ENCODE assay signal across 8 cellular contexts in genomic region chr6:64330694-64331309, GRCh38.
DNase-seq lines count a peak whose midpoint lies in the region; ATAC-seq and TF ChIP-seq lines count a peak whose summit lies in the region.

No MANE protein-coding gene starts in this region.

- H3K27ac Mint-ChIP-seq in endothelial cell (ENCODE audit: unreplicated experiment), result no peak overlapping the region

- H3K36me3 ChIP-seq in mucosa of descending colon (ENCODE audit: low read depth), result no peaks in the 10 kb centered on the region

- ATAC-seq in Right ventricle myocardium inferior (no peak), mucosa of descending colon (peak; percentile 54), HG03097 (IDR thresholded peaks at IDR 0.05; ENCODE audit: low FRiP score, unreplicated experiment) (no peak), GM21515 (IDR thresholded peaks at IDR 0.05; ENCODE audit: unreplicated experiment) (no peak)

- no peaks in the 10 kb centered on the region for H3K27me3 ChIP-seq in HL-60 (ENCODE audit: insufficient read depth, poor library complexity, severe bottlenecking)

- H3K27ac ChIP-seq in HL-60 (replicated peaks), result no peak overlapping the region

- intact Hi-C loops in Right ventricle myocardium inferior (cut with DNase I) (loop anchor here (2.0 to 5.0 kb wide), 2 partner anchors 319 to 408 kb away; no protein-coding TSS in a partner anchor), cardiac septum (cut with DNase I) (loop anchor here (2.0 kb wide), 1 partner anchor 318 kb away; no protein-coding TSS in a partner anchor), mucosa of descending colon (cut with DNase I, micrococcal nuclease) (loop anchor here (5.0 to 10.0 kb wide), 2 partner anchors 316 to 319 kb away; no protein-coding TSS in a partner anchor)

- DNase-seq in Right ventricle myocardium inferior (ENCODE audit: missing footprints) (peak; percentile 67), cardiac septum (ENCODE audit: low spot score) (no peak), HL-60 (ENCODE audit: low read depth in 1 of 2, low spot score in 1 of 2) (peak; percentile 5 to 55), SHP77 (lab: John Stamatoyannopoulos, UW) (peak; percentile 21 to 22), endothelial cell (ENCODE audit: low spot score) (peak; percentile 74), mucosa of descending colon (peak; percentile 51 to 96 (median 87))

- H3K4me3 ChIP-seq in HL-60 (replicated peaks; ENCODE audit: insufficient read depth, low read length) (no peak overlapping the region), mucosa of descending colon (no peak overlapping the region)

- peaks cover 5% of the 10 kb centered on the region for H3K4me1 Mint-ChIP-seq in endothelial cell (ENCODE audit: unreplicated experiment)

- H3K9me3 ChIP-seq in mucosa of descending colon, result no peaks in the 10 kb centered on the region

- H3K36me3 Mint-ChIP-seq in endothelial cell (ENCODE audit: low read depth, unreplicated experiment), result peaks cover 10% of the 10 kb centered on the region

- no peaks in the 10 kb centered on the region for H3K27me3 Mint-ChIP-seq in endothelial cell (ENCODE audit: unreplicated experiment)

- no peak overlapping the region for H3K4me3 Mint-ChIP-seq in endothelial cell (ENCODE audit: unreplicated experiment)

- TF ChIP-seq CTCF in HL-60 (IDR thresholded peaks at IDR 0.05; ENCODE audit: insufficient read depth, low read length) (peak; percentile 41), endothelial cell (IDR thresholded peaks at IDR 0.05; ENCODE audit: unreplicated experiment) (peak; percentile 53), mucosa of descending colon (IDR thresholded peaks at IDR 0.05) (peak; percentile 26)

- H3K9me3 Mint-ChIP-seq in endothelial cell (ENCODE audit: unreplicated experiment), result no peaks in the 10 kb centered on the region

- no peaks in the 10 kb centered on the region for H3K4me1 ChIP-seq in mucosa of descending colon (ENCODE audit: low read depth)
